8 cellular contexts compared by ENCODE assay signal in genomic region chr2:38274286-38275276, GRCh38.
DNase-seq lines count a peak whose midpoint lies in the region; ATAC-seq and TF ChIP-seq lines count a peak whose summit lies in the region.

No MANE protein-coding gene starts in this region.

- no peak overlapping the region for H3K4me3 ChIP-seq in Peyer's patch

- no peak for TF ChIP-seq POLR2A in Peyer's patch (IDR thresholded peaks at IDR 0.05)

- peaks cover 26% of the 10 kb centered on the region for H3K4me1 Mint-ChIP-seq in type B pancreatic cell (ENCODE audit: unreplicated experiment)

- no peak for DNase-seq in Right ventricle myocardium superior
- DNase-seq in Right ventricle myocardium inferior (ENCODE audit: missing footprints) = no peak
- peak; percentile 76 for DNase-seq in LoVo (ENCODE audit: low spot score)
- DNase-seq in Peyer's patch = no peak
- DNase-seq in central memory CD4-positive, alpha-beta T cell = peak; percentile 39
- no peak for DNase-seq in left lobe of liver (ENCODE audit: low spot score)
- DNase-seq in type B pancreatic cell (ENCODE audit: extremely low spot score, unreplicated experiment) = no peak

- peak overlapping the region; percentile 77 for H3K27ac Mint-ChIP-seq in type B pancreatic cell

- peaks cover 10% of the 10 kb centered on the region for H3K36me3 Mint-ChIP-seq in type B pancreatic cell

- no peaks in the 10 kb centered on the region for H3K27me3 ChIP-seq in Peyer's patch

- H3K27me3 Mint-ChIP-seq in type B pancreatic cell = no peaks in the 10 kb centered on the region

- H3K9me3 Mint-ChIP-seq in type B pancreatic cell = peaks cover 14% of the 10 kb centered on the region

- H3K9me3 ChIP-seq in Peyer's patch = no peaks in the 10 kb centered on the region

- H3K4me3 Mint-ChIP-seq in type B pancreatic cell = peak overlapping the region; percentile 65

- no peaks in the 10 kb centered on the region for H3K4me1 ChIP-seq in Peyer's patch

- peak; percentile 8 to 79 (median 72) for TF ChIP-seq CTCF in Peyer's patch (IDR thresholded peaks at IDR 0.05)
- TF ChIP-seq CTCF in type B pancreatic cell (conservative IDR thresholded peaks at IDR 0.05) = peak; percentile 87

- ATAC-seq in Right ventricle myocardium superior (ENCODE audit: poor library complexity) (peak; percentile 77), Right ventricle myocardium inferior (no peak), left lobe of liver (peak; percentile 100), GM19324 (IDR thresholded peaks at IDR 0.05; ENCODE audit: low FRiP score, unreplicated experiment) (no peak)

- no peaks in the 10 kb centered on the region for H3K36me3 ChIP-seq in Peyer's patch

- H3K27ac ChIP-seq in Peyer's patch = no peak overlapping the region

- intact Hi-C loops in Right ventricle myocardium superior (cut with DNase I) (loop anchor here (5.0 to 10.0 kb wide), 3 partner anchors 200 to 880 kb away; partner anchors contain the start of gene CYP1B1), Right ventricle myocardium inferior (cut with DNase I) (loop anchor here (1.0 to 10.0 kb wide), 4 partner anchors 160 to 880 kb away; partner anchors contain the start of gene CYP1B1)

Comparison
In these comparisons a context has a peak if more than half of its experiments do, and no peak if none do; other contexts are left out.
1. ATAC-seq: peak in Right ventricle myocardium superior (single experiment) and left lobe of liver (single experiment); none in Right ventricle myocardium inferior (single experiment) and GM19324 (single experiment).
2. DNase-seq: peak in LoVo (single experiment) and central memory CD4-positive, alpha-beta T cell (single experiment); none in Right ventricle myocardium superior (single experiment), Right ventricle myocardium inferior (single experiment), Peyer's patch (0 of 3), left lobe of liver (single experiment) and type B pancreatic cell (single experiment).